ENCODE assay signal across 11 cellular contexts in the genomic region with DNA sequence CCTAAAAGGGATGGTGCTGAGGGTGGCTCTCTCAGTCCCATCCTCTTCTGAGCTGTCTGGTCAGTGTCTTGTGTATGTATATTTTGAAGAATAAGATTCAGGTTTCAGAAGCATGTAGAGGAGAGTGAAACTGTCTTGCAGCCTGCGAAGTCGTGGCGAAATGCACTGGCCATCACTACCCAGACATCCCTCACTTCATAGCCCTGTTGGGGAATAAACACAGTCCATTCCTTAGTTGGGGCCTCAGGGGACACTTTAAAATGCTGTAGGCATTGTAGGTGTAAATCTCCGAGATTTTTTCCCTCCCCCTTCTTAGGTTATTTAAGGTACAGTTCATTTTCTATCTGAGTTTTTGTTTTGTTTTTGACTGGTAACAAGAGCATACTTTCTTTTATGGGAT.
A peak's percentile ranks its signal among the peaks of the same experiment; 100 is the strongest.
DNase-seq lines count a peak whose midpoint lies in the region; ATAC-seq and TF ChIP-seq lines count a peak whose summit lies in the region.
"Had no signal": no experiment of that assay in that cellular context is flagged by ENCODE, and none has a peak within 500 bp of the region (broad histone marks: within the 10 kb centered on the region; RNA-seq: fewer than 3 reads in every experiment).

No MANE protein-coding gene starts in this region.

- H3K4me3 Mint-ChIP-seq in CD4-positive, alpha-beta T cell, result no peak overlapping the region
- H3K4me3 Mint-ChIP-seq in endodermal cell, result no peak overlapping the region

- no peaks in the 10 kb centered on the region for H3K27me3 Mint-ChIP-seq in CD4-positive, alpha-beta T cell
- no peaks in the 10 kb centered on the region for H3K27me3 Mint-ChIP-seq in endodermal cell (ENCODE audit: insufficient read depth)

- WGBS in endodermal cell (ENCODE audit: insufficient coverage in 1 of 2, insufficient read length in 1 of 2), 2 experiments, result 96% methylated on average over 3 of the region's 4 CpGs; no CpG with 5 or more reads in 1 of the 2 experiments
- WGBS in prostate gland, result 55% methylated on average over 4 of the region's 4 CpGs

- DNase-seq in CD4-positive, alpha-beta T cell, result no peak
- DNase-seq in endodermal cell, result no peak
- no peak for DNase-seq in prostate gland (ENCODE audit: low spot score)
- DNase-seq in HCEC 1CT, result no peak
- no peak for DNase-seq in effector CD4-positive, alpha-beta T cell
- DNase-seq: Karpas-422, NCI-H510A treated with DMSO at 0.1 percent for 48 hours had no signal

- H3K4me3 ChIP-seq in endodermal cell (ENCODE audit: low read length), result no peak overlapping the region
- no peak overlapping the region for H3K4me3 ChIP-seq in prostate gland

- H3K4me1 ChIP-seq in endodermal cell (ENCODE audit: control insufficient read depth, insufficient read depth, low read length) (no peaks in the 10 kb centered on the region), prostate gland (replicated peaks) (peaks cover 47% of the 10 kb centered on the region)

- intact Hi-C loops in CD4-positive, alpha-beta T cell (cut with DNase I, micrococcal nuclease), result loop anchor here (1.0 to 5.0 kb wide), 2 partner anchors 109 to 110 kb away; partner anchors contain the start of gene FLNB (in 2 of the 2)
- intact Hi-C loops in prostate gland (cut with DNase I), result no loop called here

- ATAC-seq in CD4-positive, alpha-beta T cell (ENCODE audit: poor library complexity), result no peak
- peak; percentile 2 for ATAC-seq in HG02852 (IDR thresholded peaks at IDR 0.05; ENCODE audit: unreplicated experiment)
- ATAC-seq in GM18907 (IDR thresholded peaks at IDR 0.05; ENCODE audit: unreplicated experiment), result no peak
- no peak for ATAC-seq in GM19328 (IDR thresholded peaks at IDR 0.05; ENCODE audit: unreplicated experiment)
- ATAC-seq: left colon had no signal

- POLR2A ChIA-PET in CD4-positive, alpha-beta T cell (lab: Charles Lee), result interaction anchor here (1.0 to 2.0 kb wide), 3 partner anchors 15 to 108 kb away, joined by 3 to 11 read pairs (median 5); no protein-coding TSS in a partner anchor

- no peaks in the 10 kb centered on the region for H3K9me3 Mint-ChIP-seq in CD4-positive, alpha-beta T cell
- H3K9me3 Mint-ChIP-seq in endodermal cell, result no peaks in the 10 kb centered on the region

- H3K9me3 ChIP-seq in CD4-positive, alpha-beta T cell (ENCODE audit: control insufficient read depth, low read length), result no peaks in the 10 kb centered on the region
- H3K9me3 ChIP-seq in endodermal cell (ENCODE audit: control insufficient read depth, low read length), result no peaks in the 10 kb centered on the region
- H3K9me3 ChIP-seq in prostate gland, result no peaks in the 10 kb centered on the region

- H3K36me3 ChIP-seq in endodermal cell (ENCODE audit: control insufficient read depth, insufficient read depth, low read length), result peaks cover 96% of the 10 kb centered on the region
- peaks cover 0 to 11% of the 10 kb centered on the region in 2 donors for H3K36me3 ChIP-seq in prostate gland

- no peaks in the 10 kb centered on the region for H3K27me3 ChIP-seq in CD4-positive, alpha-beta T cell (ENCODE audit: control insufficient read depth, insufficient read depth, low read length)
- H3K27me3 ChIP-seq in endodermal cell (ENCODE audit: control insufficient read depth, insufficient read depth, low read length, poor library complexity, severe bottlenecking) (no peaks in the 10 kb centered on the region), prostate gland (replicated peaks; ENCODE audit: insufficient read depth) (no peaks in the 10 kb centered on the region)

- peaks cover 36% of the 10 kb centered on the region for H3K4me1 Mint-ChIP-seq in CD4-positive, alpha-beta T cell (ENCODE audit: low read depth)
- peaks cover under 1% of the 10 kb centered on the region for H3K4me1 Mint-ChIP-seq in endodermal cell

- no peak overlapping the region for H3K9ac ChIP-seq in endodermal cell (ENCODE audit: extremely low read depth, low read length, poor library complexity, severe bottlenecking)

- peaks cover 87% of the 10 kb centered on the region for H3K36me3 Mint-ChIP-seq in CD4-positive, alpha-beta T cell (ENCODE audit: low read depth)
- H3K36me3 Mint-ChIP-seq in endodermal cell (ENCODE audit: low read depth), result peaks cover 89% of the 10 kb centered on the region

- TF ChIP-seq POLR2A in prostate gland (IDR thresholded peaks at IDR 0.05), result no peak

- CTCF ChIA-PET in CD4-positive, alpha-beta T cell (lab: Charles Lee), result no interaction called here

- TF ChIP-seq CTCF in CD4-positive, alpha-beta T cell (IDR thresholded peaks at IDR 0.05), result no peak
- TF ChIP-seq CTCF in endodermal cell (conservative IDR thresholded peaks at IDR 0.05) (no peak), prostate gland (IDR thresholded peaks at IDR 0.05) (no peak)

- H3K27ac Mint-ChIP-seq in CD4-positive, alpha-beta T cell, result peak overlapping the region; percentile 85
- peak overlapping the region; percentile 79 for H3K27ac Mint-ChIP-seq in endodermal cell

- H3K27ac ChIP-seq in CD4-positive, alpha-beta T cell (ENCODE audit: low read depth, low read length), result no peak overlapping the region
- H3K27ac ChIP-seq in endodermal cell (ENCODE audit: low read depth, low read length) (no peak overlapping the region), prostate gland (peak overlapping the region; percentile 62 to 74)

Comparison
In these comparisons a context has a peak if more than half of its experiments do, and no peak if none do; other contexts are left out.
1. H3K27ac ChIP-seq: peak in prostate gland (2 of 2); none in CD4-positive, alpha-beta T cell (single experiment) and endodermal cell (single experiment).